In genomic region chr1:17538428-17539130, GRCh38 we compare ENCODE assay signal across 9 cellular contexts. TPM values are rescaled to one million over a fixed set of nuclear protein-coding genes. Genes with fewer than 3 reads are reported as not detected.
DNase-seq lines count a peak whose midpoint lies in the region; ATAC-seq, FAIRE-seq and TF ChIP-seq lines count a peak whose summit lies in the region.
"Had no signal": no experiment of that assay in that cellular context is flagged by ENCODE, and none has a peak within 500 bp of the region (broad histone marks: within the 10 kb centered on the region; RNA-seq: fewer than 3 reads in every experiment).

No MANE protein-coding gene starts in this region.

- H3K9me3 ChIP-seq in astrocyte (ENCODE audit: insufficient read depth, low read depth, low read length), result no peaks in the 10 kb centered on the region
- H3K9me3 ChIP-seq in liver (ENCODE audit: control insufficient read depth in 4 of 4, low read length in 3 of 4), result no peaks in the 10 kb centered on the region
- no peaks in the 10 kb centered on the region for H3K9me3 ChIP-seq in thoracic aorta
- H3K9me3 ChIP-seq: neutrophil had no signal

- no peak overlapping the region for H2AFZ ChIP-seq in astrocyte (ENCODE audit: low read depth, low read length)

- peaks cover 2% of the 10 kb centered on the region for H3K9me3 Mint-ChIP-seq in astrocyte (ENCODE audit: unreplicated experiment)

- peaks cover 7% of the 10 kb centered on the region for H3K4me1 Mint-ChIP-seq in astrocyte (ENCODE audit: low read depth, unreplicated experiment)

- H3K9ac ChIP-seq in astrocyte (ENCODE audit: low read length), result no peak overlapping the region
- no peak overlapping the region for H3K9ac ChIP-seq in liver (ENCODE audit: low read depth in 1 of 2, low read length in 2 of 2)

- H3K4me2 ChIP-seq in astrocyte (ENCODE audit: low read length), result peak overlapping the region; percentile 75

- ATAC-seq in thoracic aorta (ENCODE audit: insufficient number of reproducible peaks, low FRiP score, low read depth) (peak; percentile 10), GM19395 (IDR thresholded peaks at IDR 0.05; ENCODE audit: unreplicated experiment) (no peak), HG02852 (IDR thresholded peaks at IDR 0.05; ENCODE audit: unreplicated experiment) (no peak)

- H3K36me3 ChIP-seq in astrocyte (ENCODE audit: insufficient read depth, low read length), result no peaks in the 10 kb centered on the region
- no peaks in the 10 kb centered on the region for H3K36me3 ChIP-seq in liver (ENCODE audit: control insufficient read depth in 4 of 4, insufficient read depth in 3 of 4, low read depth in 1 of 4, low read length in 3 of 4)
- H3K36me3 ChIP-seq in thoracic aorta, result no peaks in the 10 kb centered on the region
- H3K36me3 ChIP-seq: neutrophil had no signal

- TF ChIP-seq RAD21 in liver (IDR thresholded peaks at IDR 0.05), result no peak

- H3K36me3 Mint-ChIP-seq in astrocyte (ENCODE audit: low read depth, unreplicated experiment), result no peaks in the 10 kb centered on the region

- H3K27ac Mint-ChIP-seq in astrocyte (ENCODE audit: unreplicated experiment), result peak overlapping the region; percentile 41

- H3K27me3 ChIP-seq in astrocyte (ENCODE audit: insufficient read depth, low read length) (no peaks in the 10 kb centered on the region), liver (ENCODE audit: control insufficient read depth in 4 of 4, insufficient read depth in 4 of 4, low read length in 3 of 4) (no peaks in the 10 kb centered on the region), thoracic aorta (replicated peaks; ENCODE audit: insufficient read depth) (no peaks in the 10 kb centered on the region)

- no peak for TF ChIP-seq CTCF in astrocyte (IDR thresholded peaks at IDR 0.05; ENCODE audit: insufficient read depth, low read depth, low read length)
- no peak for TF ChIP-seq CTCF in liver (IDR thresholded peaks at IDR 0.05; ENCODE audit: low read depth, low read length, missing input control)
- TF ChIP-seq CTCF in thoracic aorta (IDR thresholded peaks at IDR 0.05), result no peak

- peak; percentile 35 for DNase-seq in NCI-H748 (lab: John Stamatoyannopoulos, UW; ENCODE audit: unreplicated experiment)
- no peak for DNase-seq in NCI-H748 treated with DMSO at 0.1 percent for 48 hours (lab: John Stamatoyannopoulos, UW)
- DNase-seq in astrocyte (ENCODE audit: low read depth), result no peak
- DNase-seq in thoracic aorta (ENCODE audit: low spot score), result peak; percentile 49
- no peak for DNase-seq in activated CD8-positive, alpha-beta memory T cell treated with anti-CD3 and anti-CD28 coated beads, Interleukin-2, amount 50 U/mL, for 48 hours

- H3K4me3 Mint-ChIP-seq in astrocyte (ENCODE audit: unreplicated experiment), result peak overlapping the region; percentile 85

- no peak overlapping the region for H3K27ac ChIP-seq in astrocyte (ENCODE audit: low read depth, low read length)
- peak overlapping the region; percentile 79 to 80 for H3K27ac ChIP-seq in liver (ENCODE audit: low read depth in 1 of 2, low read length in 2 of 2)
- peak overlapping the region; percentile 98 to 99 for H3K27ac ChIP-seq in thoracic aorta
- H3K27ac ChIP-seq: neutrophil had no signal

- no peaks in the 10 kb centered on the region for H3K27me3 Mint-ChIP-seq in astrocyte (ENCODE audit: low read depth, unreplicated experiment)

- no peak for FAIRE-seq in astrocyte (lab: Jason Lieb, UNC)

- no peak overlapping the region for H3K4me3 ChIP-seq in astrocyte (ENCODE audit: insufficient read depth, low read depth, low read length)
- H3K4me3 ChIP-seq in liver (ENCODE audit: low read depth in 1 of 3, low read length in 3 of 3), result no peak overlapping the region
- H3K4me3 ChIP-seq in thoracic aorta, result peak overlapping the region; percentile 79

- H3K4me1 ChIP-seq in astrocyte (ENCODE audit: insufficient read depth, low read length) (peaks cover 15% of the 10 kb centered on the region), liver (ENCODE audit: control insufficient read depth in 4 of 4, insufficient read depth in 4 of 4, low read length in 3 of 4) (peaks cover 6 to 27% (median 15%) of the 10 kb centered on the region in 4 donors), thoracic aorta (ENCODE audit: control insufficient read depth in 1 of 2, low read depth in 2 of 2) (peaks cover 27 to 67% of the 10 kb centered on the region in 2 donors)

- H3K79me2 ChIP-seq in astrocyte (ENCODE audit: insufficient read depth, low read length), result peaks cover 22% of the 10 kb centered on the region

- no peaks in the 10 kb centered on the region for H4K20me1 ChIP-seq in astrocyte (ENCODE audit: insufficient read depth, low read length)

- 18% methylated on average over 13 of the region's 13 CpGs for WGBS in liver

TF ChIP-seq in liver, 16 proteins besides CTCF, POLR2A, EP300 and RAD21:
- TF ChIP-seq JUND (IDR thresholded peaks at IDR 0.05), result no peak
- TF ChIP-seq FOXA2 (IDR thresholded peaks at IDR 0.05), result no peak
- no peak for TF ChIP-seq GABPA (IDR thresholded peaks at IDR 0.05 in 1 of 2, conservative IDR thresholded peaks at IDR 0.05 in 1 of 2)
- TF ChIP-seq FOXA1 (IDR thresholded peaks at IDR 0.05), result no peak
- TF ChIP-seq RXRA (IDR thresholded peaks at IDR 0.05), result no peak
- no peak for TF ChIP-seq SP1 (IDR thresholded peaks at IDR 0.05)
- TF ChIP-seq TAF1 (conservative IDR thresholded peaks at IDR 0.05), result no peak
- TF ChIP-seq HNF4A (conservative IDR thresholded peaks at IDR 0.05), result no peak
- TF ChIP-seq, protein P1, sequence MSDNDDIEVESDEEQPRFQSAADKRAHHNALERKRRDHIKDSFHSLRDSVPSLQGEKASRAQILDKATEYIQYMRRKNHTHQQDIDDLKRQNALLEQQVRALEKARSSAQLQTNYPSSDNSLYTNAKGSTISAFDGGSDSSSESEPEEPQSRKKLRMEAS (IDR thresholded peaks at IDR 0.05), result no peak
- TF ChIP-seq ZBTB33 (IDR thresholded peaks at IDR 0.05), result no peak
- TF ChIP-seq YY1 (IDR thresholded peaks at IDR 0.05), result no peak
- no peak for TF ChIP-seq NR2F2 (IDR thresholded peaks at IDR 0.05)
- TF ChIP-seq REST (IDR thresholded peaks at IDR 0.05), result no peak
- no peak for TF ChIP-seq ATF3 (IDR thresholded peaks at IDR 0.05)
- TF ChIP-seq HNF4G (IDR thresholded peaks at IDR 0.05), result no peak
- no peak for TF ChIP-seq EGR1 (IDR thresholded peaks at IDR 0.05; ENCODE audit: low read depth in 2 of 2)
TF ChIP-seq in liver: peak in this region for 0.

RNA-seq across cellular contexts. Expression of gene ARHGEF10L, which starts 0.9 kb away (rescaled TPM):
- total RNA-seq in astrocyte (14.2 and 15.7 TPM in 2 replicates), liver (100 to 1,000 TPM in 1 of 2 donors, 10 to 100 TPM in 1; 26.3 to 169 TPM), thoracic aorta (100 to 1,000 TPM; 226 to 301 TPM)
- polyA plus RNA-seq in liver, result 10 to 100 TPM; 54.0 to 60.9 TPM

Comparison
In these comparisons a context has a peak if more than half of its experiments do, and no peak if none do; other contexts are left out.
1. DNase-seq: peak in NCI-H748 (single experiment) and thoracic aorta (single experiment); none in NCI-H748 treated with DMSO at 0.1 percent for 48 hours (single experiment), astrocyte (single experiment) and activated CD8-positive, alpha-beta memory T cell treated with anti-CD3 and anti-CD28 coated beads, Interleukin-2, amount 50 U/mL, for 48 hours (single experiment).